In the genomic region with DNA sequence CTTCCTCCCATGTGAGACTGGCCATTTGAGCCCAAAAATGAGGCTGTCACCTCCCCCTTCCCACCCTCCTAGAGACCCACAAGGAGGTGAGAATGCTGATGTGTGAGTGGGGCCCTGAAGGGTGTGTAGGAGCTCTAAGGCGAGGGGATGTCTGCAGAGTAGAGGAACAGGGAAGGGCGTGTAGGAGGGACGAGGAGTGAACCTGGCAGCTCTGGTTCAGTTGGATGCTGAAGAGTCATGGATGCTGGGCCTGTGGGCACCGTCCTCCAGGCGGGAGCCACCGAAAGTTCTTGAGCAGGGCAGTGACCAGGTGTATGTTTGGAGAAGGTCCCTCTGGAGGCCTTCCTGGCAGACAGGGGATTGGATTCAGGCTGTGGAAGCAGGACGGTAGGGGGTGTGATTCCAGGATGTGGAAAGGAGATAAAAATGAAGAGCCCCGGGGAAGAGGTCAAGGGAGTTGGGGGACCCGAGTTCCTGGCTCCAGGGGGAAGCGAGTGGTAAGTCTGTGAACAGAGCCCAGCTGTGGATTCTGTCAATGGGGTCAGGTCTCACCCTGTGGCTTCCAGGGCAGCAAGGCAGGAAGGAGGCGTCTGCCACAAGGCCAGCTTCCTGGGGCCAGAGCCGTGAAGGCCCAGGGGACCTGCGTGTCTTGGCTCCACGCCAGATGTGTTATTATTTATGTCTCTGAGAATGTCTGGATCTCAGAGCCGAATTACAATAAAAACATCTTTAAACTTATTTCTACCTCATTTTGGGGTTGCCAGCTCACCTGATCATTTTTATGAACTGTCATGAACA, we compare ENCODE assay signal across 22 cellular contexts. TPM values are rescaled to one million over a fixed set of nuclear protein-coding genes. Genes with fewer than 3 reads are reported as not detected.
DNase-seq lines count a peak whose midpoint lies in the region; ATAC-seq lines count a peak whose summit lies in the region.
"Had no signal": no experiment of that assay in that cellular context is flagged by ENCODE, and none has a peak within 500 bp of the region (broad histone marks: within the 10 kb centered on the region; RNA-seq: fewer than 3 reads in every experiment).

No MANE protein-coding gene starts in this region.

- no peak for DNase-seq in stimulated activated naive CD8-positive, alpha-beta T cell treated with anti-CD3 and anti-CD28 coated beads, Interleukin-15, Interleukin-2, amounts not matched to agents 100 U/mL and 50 U/mL, for 24 hours
- DNase-seq in SJCRH30 (peak; percentile 51 to 56), islet precursor cell (no peak), G401 (ENCODE audit: low spot score) (no peak), hepatic stellate cell (ENCODE audit: low spot score) (no peak)
- no peak for DNase-seq in effector memory CD8-positive, alpha-beta T cell
- DNase-seq: activated CD4-positive, alpha-beta T cell treated with anti-CD3 and anti-CD28 coated beads, Interleukin-2, amount 50 U/mL, for 48 hours; DMS53; GM23248; KG1; NCI-H1436; NCI-H2171 treated with DMSO at 0.1 percent for 48 hours; NCI-H524 treated with DMSO at 0.1 percent for 48 hours; posterior cingulate gyrus; RPMI8226; sigmoid colon; transverse colon had no signal

- no peak overlapping the region for H3K4me3 Mint-ChIP-seq in stimulated activated naive CD8-positive, alpha-beta T cell treated with anti-CD3 and anti-CD28 coated beads, Interleukin-15, Interleukin-2, amounts not matched to agents 100 ng/mL and 50 ng/mL, for 24 hours
- H3K4me3 Mint-ChIP-seq in effector memory CD8-positive, alpha-beta T cell = no peak overlapping the region
- H3K4me3 Mint-ChIP-seq: neural crest cell had no signal

- in situ Hi-C loops in G401 (cut with HindIII; ENCODE audit: low sequenced_read_pairs) = no loop called here

- H3K4me1 Mint-ChIP-seq in stimulated activated naive CD8-positive, alpha-beta T cell treated with anti-CD3 and anti-CD28 coated beads, Interleukin-15, Interleukin-2, amounts not matched to agents 100 ng/mL and 50 ng/mL, for 24 hours (ENCODE audit: low read depth) = peaks cover 6% of the 10 kb centered on the region
- H3K4me1 Mint-ChIP-seq in effector memory CD8-positive, alpha-beta T cell (ENCODE audit: low read depth in 2 of 2) = peaks cover 4 to 7% of the 10 kb centered on the region in 2 donors
- H3K4me1 Mint-ChIP-seq: neural crest cell had no signal

- peaks cover 45% of the 10 kb centered on the region for H3K4me1 ChIP-seq in SJCRH30

- no peaks in the 10 kb centered on the region for H3K9me3 Mint-ChIP-seq in stimulated activated naive CD8-positive, alpha-beta T cell treated with anti-CD3 and anti-CD28 coated beads, Interleukin-15, Interleukin-2, amounts not matched to agents 100 ng/mL and 50 ng/mL, for 24 hours
- H3K9me3 Mint-ChIP-seq in effector memory CD8-positive, alpha-beta T cell = no peaks in the 10 kb centered on the region
- H3K9me3 Mint-ChIP-seq: neural crest cell had no signal

- no peaks in the 10 kb centered on the region for H3K9me3 ChIP-seq in SJCRH30 (replicated peaks)
- H3K9me3 ChIP-seq: sigmoid colon, transverse colon had no signal

- no peaks in the 10 kb centered on the region for H3K36me3 Mint-ChIP-seq in stimulated activated naive CD8-positive, alpha-beta T cell treated with anti-CD3 and anti-CD28 coated beads, Interleukin-15, Interleukin-2, amounts not matched to agents 100 ng/mL and 50 ng/mL, for 24 hours (ENCODE audit: low read depth)
- H3K36me3 Mint-ChIP-seq in effector memory CD8-positive, alpha-beta T cell (ENCODE audit: insufficient read depth) = peaks cover 7% of the 10 kb centered on the region

- H3K27ac ChIP-seq in SJCRH30 = no peak overlapping the region
- H3K27ac ChIP-seq: coronary artery, GM23248, sigmoid colon, transverse colon had no signal

- no peak for ATAC-seq in stimulated activated naive CD8-positive, alpha-beta T cell treated with anti-CD3 and anti-CD28 coated beads, Interleukin-15, Interleukin-2, amounts not matched to agents 100 U/mL and 50 U/mL, for 24 hours
- peak; percentile 42 for ATAC-seq in effector memory CD8-positive, alpha-beta T cell (replicated peaks)

- H3K27me3 ChIP-seq in SJCRH30 = no peaks in the 10 kb centered on the region

- H3K27me3 Mint-ChIP-seq in stimulated activated naive CD8-positive, alpha-beta T cell treated with anti-CD3 and anti-CD28 coated beads, Interleukin-15, Interleukin-2, amounts not matched to agents 100 ng/mL and 50 ng/mL, for 24 hours = peaks cover 26% of the 10 kb centered on the region
- peaks cover 28 to 64% of the 10 kb centered on the region in 2 donors for H3K27me3 Mint-ChIP-seq in effector memory CD8-positive, alpha-beta T cell

- no peak overlapping the region for H3K4me3 ChIP-seq in SJCRH30
- H3K4me3 ChIP-seq: coronary artery, GM23248, sigmoid colon, transverse colon had no signal

- no peaks in the 10 kb centered on the region; the same call in 1 of the 2 replicates for H3K36me3 ChIP-seq in SJCRH30
- H3K36me3 ChIP-seq: sigmoid colon, transverse colon had no signal

- H3K27ac Mint-ChIP-seq in stimulated activated naive CD8-positive, alpha-beta T cell treated with anti-CD3 and anti-CD28 coated beads, Interleukin-15, Interleukin-2, amounts not matched to agents 100 ng/mL and 50 ng/mL, for 24 hours = peak overlapping the region; percentile 55
- peak overlapping the region in 1 of 2 donors; percentile 53 for H3K27ac Mint-ChIP-seq in effector memory CD8-positive, alpha-beta T cell

RNA-seq across cellular contexts. Expression of a gene that starts 7.9 kb away (rescaled TPM):
- 39.0 and 39.2 TPM in 2 replicates for total RNA-seq in SJCRH30 (2014; rRNA removed; shearing (Covaris generic))
- 398 and 434 TPM in 2 replicates for total RNA-seq in G401 (2014; rRNA removed; shearing (Covaris generic))
- total RNA-seq: HT-29; T-helper 2 cell treated with Interferon-gamma antibody and Interleukin-4, amounts not matched to agents 100 ng/mL and 5 ng/mL, for 36 hours had no signal

RNA-seq across cellular contexts. Expression of a gene that starts 27.5 kb away (rescaled TPM):
- total RNA-seq in SJCRH30 (2014; rRNA removed; shearing (Covaris generic)) = 147 and 150 TPM in 2 replicates
- 193 and 221 TPM in 2 replicates for total RNA-seq in G401 (2014; rRNA removed; shearing (Covaris generic))

RNA-seq across cellular contexts. Expression of a gene that starts 28.8 kb away (rescaled TPM):
- total RNA-seq in SJCRH30 (2014; rRNA removed; shearing (Covaris generic)) = 8.4 and 15.1 TPM in 2 replicates
- total RNA-seq in G401 (2014; rRNA removed; shearing (Covaris generic)) = 23.3 and 25.4 TPM in 2 replicates

RNA-seq across cellular contexts. Expression of a gene that starts 34.7 kb away (rescaled TPM):
- 0.04 and 0.05 TPM in 2 replicates for total RNA-seq in SJCRH30 (2014; rRNA removed; shearing (Covaris generic))
- total RNA-seq in G401 (2014; rRNA removed; shearing (Covaris generic)) = 4.3 and 5.5 TPM in 2 replicates
- total RNA-seq: neural crest cell, sigmoid colon had no signal

RNA-seq across cellular contexts. Expression of a gene that starts 50.3 kb away (rescaled TPM):
- 0.13 TPM in 1 of 2 replicates, not detected in the other for total RNA-seq in SJCRH30 (2014; rRNA removed; shearing (Covaris generic))
- 0.17 TPM in 1 of 2 replicates, not detected in the other for total RNA-seq in G401 (2014; rRNA removed; shearing (Covaris generic))
- total RNA-seq: GM23248; neural crest cell; T-helper 2 cell treated with Interferon-gamma antibody and Interleukin-4, amounts not matched to agents 100 ng/mL and 5 ng/mL, for 36 hours had no signal

Comparison
In these comparisons a context has a peak if more than half of its experiments do, and no peak if none do; other contexts are left out.
1. DNase-seq: peak in SJCRH30 (2 of 2); none in stimulated activated naive CD8-positive, alpha-beta T cell treated with anti-CD3 and anti-CD28 coated beads, Interleukin-15, Interleukin-2, amounts not matched to agents 100 U/mL and 50 U/mL, for 24 hours (single experiment), effector memory CD8-positive, alpha-beta T cell (0 of 3), islet precursor cell (single experiment), G401 (single experiment) and hepatic stellate cell (single experiment).